8 cellular contexts compared by ENCODE assay signal in genomic region chr12:1939745-1940607, GRCh38. TPM values are rescaled to one million over a fixed set of nuclear protein-coding genes. Genes with fewer than 3 reads are reported as not detected.
DNase-seq lines count a peak whose midpoint lies in the region; ATAC-seq and TF ChIP-seq lines count a peak whose summit lies in the region.

No MANE protein-coding gene starts in this region.

- peak overlapping the region in 2 of 4 donors; percentile 24 to 31 for H3K4me3 ChIP-seq in Peyer's patch
- peak overlapping the region in 1 of 4 experiments; percentile 4 for H3K4me3 ChIP-seq in fibroblast of lung (replicated peaks in 1 of 4; ENCODE audit: control extremely low read depth in 1 of 4, insufficient read depth in 1 of 4, low read depth in 3 of 4, low read length in 4 of 4)

- no peaks in the 10 kb centered on the region for H4K20me1 ChIP-seq in fibroblast of lung (ENCODE audit: control insufficient read depth, extremely low read depth, insufficient read depth, low read length)

- H2AFZ ChIP-seq in fibroblast of lung (ENCODE audit: low read length), result no peak overlapping the region

- peaks cover 5% of the 10 kb centered on the region in 2 donors for H3K4me1 Mint-ChIP-seq in natural killer cell
- peaks cover 15% of the 10 kb centered on the region for H3K4me1 Mint-ChIP-seq in stimulated activated effector memory CD8-positive, alpha-beta T cell treated with anti-CD3 and anti-CD28 coated beads, Interleukin-12 subunit alpha, Interleukin-12 subunit beta, amount 100 ng/mL, for 72 hours

- TF ChIP-seq CTCF in Peyer's patch (IDR thresholded peaks at IDR 0.05), result peak; percentile 83 to 97 (median 95)
- peak; percentile 94 for TF ChIP-seq CTCF in fibroblast of lung (conservative IDR thresholded peaks at IDR 0.05 in 1 of 2, IDR thresholded peaks at IDR 0.05 in 1 of 2; ENCODE audit: low read depth in 1 of 2, low read length in 2 of 2)
- TF ChIP-seq CTCF in natural killer cell (IDR thresholded peaks at IDR 0.05), result peak; percentile 95

- H3K27me3 ChIP-seq in Peyer's patch, result no peaks in the 10 kb centered on the region
- H3K27me3 ChIP-seq in fibroblast of lung (ENCODE audit: control insufficient read depth, insufficient read depth, low read length), result no peaks in the 10 kb centered on the region

- no peak overlapping the region for H3K27ac Mint-ChIP-seq in natural killer cell
- no peak overlapping the region for H3K27ac Mint-ChIP-seq in stimulated activated effector memory CD8-positive, alpha-beta T cell treated with anti-CD3 and anti-CD28 coated beads, Interleukin-12 subunit alpha, Interleukin-12 subunit beta, amount 100 ng/mL, for 72 hours

- H3K4me3 Mint-ChIP-seq in natural killer cell, result no peak overlapping the region
- H3K4me3 Mint-ChIP-seq in stimulated activated effector memory CD8-positive, alpha-beta T cell treated with anti-CD3 and anti-CD28 coated beads, Interleukin-12 subunit alpha, Interleukin-12 subunit beta, amount 100 ng/mL, for 72 hours, result no peak overlapping the region

- H3K9me3 Mint-ChIP-seq in natural killer cell, result no peaks in the 10 kb centered on the region
- H3K9me3 Mint-ChIP-seq in stimulated activated effector memory CD8-positive, alpha-beta T cell treated with anti-CD3 and anti-CD28 coated beads, Interleukin-12 subunit alpha, Interleukin-12 subunit beta, amount 100 ng/mL, for 72 hours, result no peaks in the 10 kb centered on the region

- H3K4me1 ChIP-seq in Peyer's patch (peaks cover 0 to 25% (median 0%) of the 10 kb centered on the region in 4 donors), fibroblast of lung (ENCODE audit: control insufficient read depth, extremely low read depth, insufficient read depth, low read length) (peaks cover 3% of the 10 kb centered on the region)

- peak overlapping the region; percentile 59 for H3K4me2 ChIP-seq in fibroblast of lung (ENCODE audit: extremely low read depth, insufficient read depth, low read length)

- peak; percentile 95 to 100 (median 99) for ATAC-seq in natural killer cell
- peak; percentile 94 for ATAC-seq in stimulated activated effector memory CD8-positive, alpha-beta T cell treated with anti-CD3 and anti-CD28 coated beads, Interleukin-12 subunit alpha, Interleukin-12 subunit beta, amount 100 ng/mL, for 72 hours
- ATAC-seq in HG02759 (IDR thresholded peaks at IDR 0.05; ENCODE audit: unreplicated experiment), result no peak

- H3K9ac ChIP-seq in fibroblast of lung (ENCODE audit: insufficient read depth, low read length), result no peak overlapping the region

- H3K36me3 ChIP-seq in Peyer's patch (peaks cover 0 to 19% (median 0%) of the 10 kb centered on the region in 3 donors), fibroblast of lung (ENCODE audit: control insufficient read depth, insufficient read depth, low read length) (no peaks in the 10 kb centered on the region)

- H3K27ac ChIP-seq in Peyer's patch (peak overlapping the region in 2 of 4 donors; percentile 67 to 75), fibroblast of lung (ENCODE audit: insufficient read depth, low read length) (peak overlapping the region; percentile 39)

- DNase-seq in GDM1 (lab: John Stamatoyannopoulos, UW) (peak; percentile 64), HuH-7 (ENCODE audit: low spot score) (peak; percentile 85), Peyer's patch (peak; percentile 87 to 96 (median 93)), activated T-helper 1 cell treated with Interleukin-2 at 50 U/mL for 16 hours (ENCODE audit: low read depth) (peak; percentile 78), fibroblast of lung (ENCODE audit: low read depth in 2 of 2) (peak; percentile 62 to 83), natural killer cell (peak; percentile 85)
- peak; percentile 86 to 90 for DNase-seq in stimulated activated effector memory CD8-positive, alpha-beta T cell treated with anti-CD3 and anti-CD28 coated beads, Interleukin-12 subunit alpha, Interleukin-12 subunit beta, amount 100 ng/mL, for 72 hours (ENCODE audit: low spot score in 2 of 2)

- no peaks in the 10 kb centered on the region for H3K36me3 Mint-ChIP-seq in natural killer cell
- peaks cover 41% of the 10 kb centered on the region for H3K36me3 Mint-ChIP-seq in stimulated activated effector memory CD8-positive, alpha-beta T cell treated with anti-CD3 and anti-CD28 coated beads, Interleukin-12 subunit alpha, Interleukin-12 subunit beta, amount 100 ng/mL, for 72 hours

- TF ChIP-seq POLR2A in Peyer's patch (IDR thresholded peaks at IDR 0.05), result no peak

- no peaks in the 10 kb centered on the region for H3K79me2 ChIP-seq in fibroblast of lung (ENCODE audit: control insufficient read depth, insufficient read depth, low read length)

- peaks cover 0 to 2% of the 10 kb centered on the region in 2 donors for H3K27me3 Mint-ChIP-seq in natural killer cell (ENCODE audit: low read depth in 2 of 2)

- intact Hi-C loops in natural killer cell (cut with micrococcal nuclease), result loop anchor here (1.0 kb wide), 4 partner anchors 144 to 306 kb away; no protein-coding TSS in a partner anchor

- H3K9me3 ChIP-seq in Peyer's patch, result no peaks in the 10 kb centered on the region
- no peaks in the 10 kb centered on the region for H3K9me3 ChIP-seq in fibroblast of lung (ENCODE audit: control insufficient read depth, insufficient read depth, low read depth, low read length)

RNA-seq across cellular contexts. Expression of gene CACNA2D4, which starts 21.5 kb away (rescaled TPM):
- 10 to 100 TPM in 2 of 4 donors, 1 to 10 TPM in 2; 9.5 to 19.3 (median 12.3) TPM for total RNA-seq in Peyer's patch
- 0.26 and 0.99 TPM in 2 replicates for total RNA-seq in fibroblast of lung
- polyA plus RNA-seq in fibroblast of lung, result 0.47 and 0.68 TPM in 2 replicates
- 0.61 and 0.82 TPM in 2 replicates for polyA plus RNA-seq in fibroblast of lung (2012)
- polyA minus RNA-seq in fibroblast of lung (ENCODE audit: low replicate concordance), result not detected in 2 replicates
- total RNA-seq in natural killer cell, result 10 to 100 TPM; 26.5 to 49.6 (median 34.9) TPM
